11 cellular contexts compared by ENCODE assay signal in genomic region chr10:81081887-81082620, GRCh38.
DNase-seq lines count a peak whose midpoint lies in the region; ATAC-seq and TF ChIP-seq lines count a peak whose summit lies in the region.
"Had no signal": no experiment of that assay in that cellular context is flagged by ENCODE, and none has a peak within 500 bp of the region (broad histone marks: within the 10 kb centered on the region; RNA-seq: fewer than 3 reads in every experiment).

No MANE protein-coding gene starts in this region.

- no peak overlapping the region for H3K4me3 ChIP-seq in GM12875 (ENCODE audit: low read depth, low read length)
- no peak overlapping the region for H3K4me3 ChIP-seq in RWPE2 (ENCODE audit: severe bottlenecking)
- no peak overlapping the region for H3K4me3 ChIP-seq in mucosa of descending colon
- H3K4me3 ChIP-seq: vagina had no signal

- no peaks in the 10 kb centered on the region for H3K4me1 Mint-ChIP-seq in activated naive CD4-positive, alpha-beta T cell treated with anti-CD3 and anti-CD28 coated beads for 36 hours (ENCODE audit: low read depth)

- H3K9me3 Mint-ChIP-seq in activated naive CD4-positive, alpha-beta T cell treated with anti-CD3 and anti-CD28 coated beads for 36 hours, result no peaks in the 10 kb centered on the region

- peak; percentile 51; the same call in 1 of the 2 replicates for TF ChIP-seq CTCF in GM12875 (IDR thresholded peaks at IDR 0.05; ENCODE audit: borderline replicate concordance, insufficient read depth, low read depth, low read length)
- TF ChIP-seq CTCF in RWPE2 (IDR thresholded peaks at IDR 0.05; ENCODE audit: poor library complexity, severe bottlenecking), result peak; percentile 37
- TF ChIP-seq CTCF in mucosa of descending colon (IDR thresholded peaks at IDR 0.05), result no peak

- CTCF ChIA-PET in activated naive CD4-positive, alpha-beta T cell treated with anti-CD3 and anti-CD28 coated beads for 36 hours (lab: Charles Lee), result no interaction called here

- no peaks in the 10 kb centered on the region for H3K36me3 Mint-ChIP-seq in activated naive CD4-positive, alpha-beta T cell treated with anti-CD3 and anti-CD28 coated beads for 36 hours (ENCODE audit: low read depth)

- peaks cover 3% of the 10 kb centered on the region for H3K27me3 Mint-ChIP-seq in activated naive CD4-positive, alpha-beta T cell treated with anti-CD3 and anti-CD28 coated beads for 36 hours (ENCODE audit: low read depth)

- H3K27ac Mint-ChIP-seq in activated naive CD4-positive, alpha-beta T cell treated with anti-CD3 and anti-CD28 coated beads for 36 hours, result no peak overlapping the region

- no peak overlapping the region for H3K4me3 Mint-ChIP-seq in activated naive CD4-positive, alpha-beta T cell treated with anti-CD3 and anti-CD28 coated beads for 36 hours

- H3K36me3 ChIP-seq in RWPE2 (ENCODE audit: low read depth) (no peaks in the 10 kb centered on the region), mucosa of descending colon (ENCODE audit: low read depth) (no peaks in the 10 kb centered on the region)
- H3K36me3 ChIP-seq: neutrophil, vagina had no signal

- ATAC-seq in HG02852 (IDR thresholded peaks at IDR 0.05; ENCODE audit: unreplicated experiment) (peak; percentile 47), RWPE2 (ENCODE audit: low read depth) (0 out of 3 replicates have a peak, but pooled peaks have one; percentile 29), mucosa of descending colon (peak; percentile 15), HG03521 (IDR thresholded peaks at IDR 0.05; ENCODE audit: unreplicated experiment) (no peak)

- intact Hi-C loops in mucosa of descending colon (cut with DNase I, micrococcal nuclease), result no loop called here
- intact Hi-C loops in activated naive CD4-positive, alpha-beta T cell treated with anti-CD3 and anti-CD28 coated beads for 36 hours (cut with micrococcal nuclease), result no loop called here

- no peaks in the 10 kb centered on the region for H3K4me1 ChIP-seq in RWPE2 (ENCODE audit: insufficient read depth, poor library complexity, severe bottlenecking)
- H3K4me1 ChIP-seq in mucosa of descending colon (ENCODE audit: low read depth), result no peaks in the 10 kb centered on the region
- H3K4me1 ChIP-seq: vagina had no signal

- H3K27ac ChIP-seq in RWPE2 (ENCODE audit: poor library complexity, severe bottlenecking), result no peak overlapping the region
- H3K27ac ChIP-seq: neutrophil, vagina had no signal

- H3K9me3 ChIP-seq in RWPE2 (ENCODE audit: severe bottlenecking), result no peaks in the 10 kb centered on the region
- H3K9me3 ChIP-seq in mucosa of descending colon, result no peaks in the 10 kb centered on the region
- H3K9me3 ChIP-seq: neutrophil, vagina had no signal

- no peak for DNase-seq in RWPE2 (ENCODE audit: low spot score)
- peak in 1 of 3 donors; percentile 12 for DNase-seq in mucosa of descending colon
- DNase-seq in activated naive CD4-positive, alpha-beta T cell treated with anti-CD3 and anti-CD28 coated beads for 36 hours, result no peak
- DNase-seq in GDM1 (lab: John Stamatoyannopoulos, UW), result no peak
- DNase-seq in HuH-7.5 (ENCODE audit: low spot score), result no peak
- DNase-seq: activated CD8-positive, alpha-beta memory T cell treated with anti-CD3 and anti-CD28 coated beads, Interleukin-2, amount 50 U/mL, for 4 hours had no signal

- H3K27me3 ChIP-seq in RWPE2 (ENCODE audit: insufficient read depth, poor library complexity, severe bottlenecking), result no peaks in the 10 kb centered on the region
- H3K27me3 ChIP-seq: neutrophil, vagina had no signal
